ENCODE assay signal across 2 cellular contexts in genomic region chr19:7188682-7189629, GRCh38.
A peak's percentile ranks its signal among the peaks of the same experiment; 100 is the strongest.
TF ChIP-seq lines count a peak whose summit lies in the region.

No MANE protein-coding gene starts in this region.

TF ChIP-seq in GM12878, 131 proteins besides CTCF, POLR2A, EP300 and RAD21 (continued from another document and continues in another):
- TF ChIP-seq, protein P1, sequence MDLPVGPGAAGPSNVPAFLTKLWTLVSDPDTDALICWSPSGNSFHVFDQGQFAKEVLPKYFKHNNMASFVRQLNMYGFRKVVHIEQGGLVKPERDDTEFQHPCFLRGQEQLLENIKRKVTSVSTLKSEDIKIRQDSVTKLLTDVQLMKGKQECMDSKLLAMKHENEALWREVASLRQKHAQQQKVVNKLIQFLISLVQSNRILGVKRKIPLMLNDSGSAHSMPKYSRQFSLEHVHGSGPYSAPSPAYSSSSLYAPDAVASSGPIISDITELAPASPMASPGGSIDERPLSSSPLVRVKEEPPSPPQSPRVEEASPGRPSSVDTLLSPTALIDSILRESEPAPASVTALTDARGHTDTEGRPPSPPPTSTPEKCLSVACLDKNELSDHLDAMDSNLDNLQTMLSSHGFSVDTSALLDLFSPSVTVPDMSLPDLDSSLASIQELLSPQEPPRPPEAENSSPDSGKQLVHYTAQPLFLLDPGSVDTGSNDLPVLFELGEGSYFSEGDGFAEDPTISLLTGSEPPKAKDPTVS (IDR thresholded peaks at IDR 0.05; ENCODE audit: low read depth, low read length): no peak
- TF ChIP-seq MXI1 (IDR thresholded peaks at IDR 0.05; ENCODE audit: low read depth, low read length) (no peak), MAX (IDR thresholded peaks at IDR 0.05; ENCODE audit: low read depth, low read length) (no peak), SREBF1 (IDR thresholded peaks at IDR 0.05; ENCODE audit: low read length) (no peak), KLF5 (IDR thresholded peaks at IDR 0.05; ENCODE audit: partially characterized antibody) (no peak), ESRRA (IDR thresholded peaks at IDR 0.05; ENCODE audit: low read length) (no peak), BHLHE40 (IDR thresholded peaks at IDR 0.05; ENCODE audit: borderline replicate concordance in 1 of 2, low read depth in 2 of 2, low read length in 1 of 2) (no peak), RUNX3 (IDR thresholded peaks at IDR 0.05; ENCODE audit: low read length) (0 out of 2 replicates have a peak, but pooled peaks have one; percentile 9), HDAC2 (IDR thresholded peaks at IDR 0.05) (no peak), SIX5 (IDR thresholded peaks at IDR 0.05; ENCODE audit: low read depth, low read length, severe bottlenecking) (no peak), BCLAF1 (IDR thresholded peaks at IDR 0.05) (no peak), NR2C2 (IDR thresholded peaks at IDR 0.05; ENCODE audit: borderline replicate concordance, control insufficient read depth, insufficient read length, low read depth) (no peak)
- TF ChIP-seq, protein P2, sequence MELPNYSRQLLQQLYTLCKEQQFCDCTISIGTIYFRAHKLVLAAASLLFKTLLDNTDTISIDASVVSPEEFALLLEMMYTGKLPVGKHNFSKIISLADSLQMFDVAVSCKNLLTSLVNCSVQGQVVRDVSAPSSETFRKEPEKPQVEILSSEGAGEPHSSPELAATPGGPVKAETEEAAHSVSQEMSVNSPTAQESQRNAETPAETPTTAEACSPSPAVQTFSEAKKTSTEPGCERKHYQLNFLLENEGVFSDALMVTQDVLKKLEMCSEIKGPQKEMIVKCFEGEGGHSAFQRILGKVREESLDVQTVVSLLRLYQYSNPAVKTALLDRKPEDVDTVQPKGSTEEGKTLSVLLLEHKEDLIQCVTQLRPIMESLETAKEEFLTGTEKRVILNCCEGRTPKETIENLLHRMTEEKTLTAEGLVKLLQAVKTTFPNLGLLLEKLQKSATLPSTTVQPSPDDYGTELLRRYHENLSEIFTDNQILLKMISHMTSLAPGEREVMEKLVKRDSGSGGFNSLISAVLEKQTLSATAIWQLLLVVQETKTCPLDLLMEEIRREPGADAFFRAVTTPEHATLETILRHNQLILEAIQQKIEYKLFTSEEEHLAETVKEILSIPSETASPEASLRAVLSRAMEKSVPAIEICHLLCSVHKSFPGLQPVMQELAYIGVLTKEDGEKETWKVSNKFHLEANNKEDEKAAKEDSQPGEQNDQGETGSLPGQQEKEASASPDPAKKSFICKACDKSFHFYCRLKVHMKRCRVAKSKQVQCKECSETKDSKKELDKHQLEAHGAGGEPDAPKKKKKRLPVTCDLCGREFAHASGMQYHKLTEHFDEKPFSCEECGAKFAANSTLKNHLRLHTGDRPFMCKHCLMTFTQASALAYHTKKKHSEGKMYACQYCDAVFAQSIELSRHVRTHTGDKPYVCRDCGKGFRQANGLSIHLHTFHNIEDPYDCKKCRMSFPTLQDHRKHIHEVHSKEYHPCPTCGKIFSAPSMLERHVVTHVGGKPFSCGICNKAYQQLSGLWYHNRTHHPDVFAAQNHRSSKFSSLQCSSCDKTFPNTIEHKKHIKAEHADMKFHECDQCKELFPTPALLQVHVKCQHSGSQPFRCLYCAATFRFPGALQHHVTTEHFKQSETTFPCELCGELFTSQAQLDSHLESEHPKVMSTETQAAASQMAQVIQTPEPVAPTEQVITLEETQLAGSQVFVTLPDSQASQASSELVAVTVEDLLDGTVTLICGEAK (IDR thresholded peaks at IDR 0.05; ENCODE audit: borderline replicate concordance): peak; percentile 91

TF ChIP-seq in liver, 16 proteins besides CTCF, POLR2A, EP300 and RAD21 (continued from another document):
- no peak for TF ChIP-seq REST (IDR thresholded peaks at IDR 0.05)
- TF ChIP-seq ZBTB33 (IDR thresholded peaks at IDR 0.05): no peak
